In genomic region chr3:3200632-3201212, GRCh38 we compare ENCODE assay signal across 9 cellular contexts. TPM values are rescaled to one million over a fixed set of nuclear protein-coding genes. Genes with fewer than 3 reads are reported as not detected.
A peak's percentile ranks its signal among the peaks of the same experiment; 100 is the strongest.
DNase-seq lines count a peak whose midpoint lies in the region; ATAC-seq and TF ChIP-seq lines count a peak whose summit lies in the region.
"Had no signal": no experiment of that assay in that cellular context is flagged by ENCODE, and none has a peak within 500 bp of the region (broad histone marks: within the 10 kb centered on the region; RNA-seq: fewer than 3 reads in every experiment).

No MANE protein-coding gene starts in this region.

- DNase-seq in AG20443 (ENCODE audit: low spot score) = peak; percentile 60
- peak; percentile 58 for DNase-seq in NCI-H1105 treated with DMSO at 0.1 percent for 48 hours (lab: John Stamatoyannopoulos, UW)
- DNase-seq in WERI-Rb-1 = peak; percentile 53
- DNase-seq in glomerular visceral epithelial cell (ENCODE audit: extremely low spot score) = peak; percentile 33
- peak in 7 of 10 donors; percentile 14 to 91 (median 48) for DNase-seq in posterior cingulate gyrus
- DNase-seq in activated T-helper 2 cell treated with anti-CD3 and anti-CD28 coated beads, Interferon-gamma antibody, Interleukin-2, Interleukin-4, amounts not matched to agents 10 μg/mL and 5 μg/mL and 100 μg/mL, durations not matched to agents 14 hours and 24 hours and 36 hours (ENCODE audit: low spot score) = no peak

- H3K36me3 ChIP-seq in WERI-Rb-1 = no peaks in the 10 kb centered on the region

- H3K9me3 Mint-ChIP-seq in activated T-helper 2 cell treated with anti-CD3 and anti-CD28 coated beads, Interferon-gamma antibody, Interleukin-2, Interleukin-4, amounts not matched to agents 10 μg/mL and 5 μg/mL and 100 μg/mL, durations not matched to agents 14 hours and 24 hours and 36 hours = no peaks in the 10 kb centered on the region
- H3K9me3 Mint-ChIP-seq: T-cell had no signal

- H3K4me3 Mint-ChIP-seq in activated T-helper 2 cell treated with anti-CD3 and anti-CD28 coated beads, Interferon-gamma antibody, Interleukin-2, Interleukin-4, amounts not matched to agents 10 μg/mL and 5 μg/mL and 100 μg/mL, durations not matched to agents 14 hours and 24 hours and 36 hours (ENCODE audit: low read depth) = no peak overlapping the region

- intact Hi-C loops in posterior cingulate gyrus (cut with DNase I) = loop anchor here (2.0 to 10.0 kb wide), 4 partner anchors 797 to 1434 kb away; no protein-coding TSS in a partner anchor
- intact Hi-C loops in activated T-helper 2 cell treated with anti-CD3 and anti-CD28 coated beads, Interferon-gamma antibody, Interleukin-2, Interleukin-4, amounts not matched to agents 10 μg/mL and 5 μg/mL and 100 μg/mL, durations not matched to agents 14 hours and 24 hours and 36 hours (cut with micrococcal nuclease) = loop anchor here (1.0 to 2.0 kb wide), 2 partner anchors 798 to 1090 kb away; no protein-coding TSS in a partner anchor

- H3K4me1 Mint-ChIP-seq in activated T-helper 2 cell treated with anti-CD3 and anti-CD28 coated beads, Interferon-gamma antibody, Interleukin-2, Interleukin-4, amounts not matched to agents 10 μg/mL and 5 μg/mL and 100 μg/mL, durations not matched to agents 14 hours and 24 hours and 36 hours (ENCODE audit: low read depth) = peaks cover 8% of the 10 kb centered on the region

- no peaks in the 10 kb centered on the region for H3K9me3 ChIP-seq in WERI-Rb-1 (ENCODE audit: severe bottlenecking)

- peak; percentile 58 for ATAC-seq in HG02763 (IDR thresholded peaks at IDR 0.05; ENCODE audit: unreplicated experiment)

- peaks cover 11% of the 10 kb centered on the region for H3K27me3 Mint-ChIP-seq in activated T-helper 2 cell treated with anti-CD3 and anti-CD28 coated beads, Interferon-gamma antibody, Interleukin-2, Interleukin-4, amounts not matched to agents 10 μg/mL and 5 μg/mL and 100 μg/mL, durations not matched to agents 14 hours and 24 hours and 36 hours (ENCODE audit: low read depth)
- H3K27me3 Mint-ChIP-seq: T-cell had no signal

- H3K27ac ChIP-seq in WERI-Rb-1 = no peak overlapping the region

- TF ChIP-seq CTCF in GM12874 (IDR thresholded peaks at IDR 0.05; ENCODE audit: insufficient read depth, low read depth, low read length) (peak; percentile 64), WERI-Rb-1 (IDR thresholded peaks at IDR 0.05; ENCODE audit: low read depth, low read length) (peak; percentile 66)

- H3K27me3 ChIP-seq in WERI-Rb-1 (ENCODE audit: insufficient read depth, low read depth, severe bottlenecking) = no peaks in the 10 kb centered on the region

- no peak overlapping the region for H3K27ac Mint-ChIP-seq in activated T-helper 2 cell treated with anti-CD3 and anti-CD28 coated beads, Interferon-gamma antibody, Interleukin-2, Interleukin-4, amounts not matched to agents 10 μg/mL and 5 μg/mL and 100 μg/mL, durations not matched to agents 14 hours and 24 hours and 36 hours

- H3K36me3 Mint-ChIP-seq in activated T-helper 2 cell treated with anti-CD3 and anti-CD28 coated beads, Interferon-gamma antibody, Interleukin-2, Interleukin-4, amounts not matched to agents 10 μg/mL and 5 μg/mL and 100 μg/mL, durations not matched to agents 14 hours and 24 hours and 36 hours (ENCODE audit: low read depth) = no peaks in the 10 kb centered on the region
- H3K36me3 Mint-ChIP-seq: T-cell had no signal

- H3K4me3 ChIP-seq in WERI-Rb-1 (ENCODE audit: low read depth, low read length) = no peak overlapping the region

RNA-seq across cellular contexts. Expression of gene CRBN, which starts 21.2 kb away (rescaled TPM):
- 35.0 and 40.6 TPM in 2 replicates for total RNA-seq in activated T-helper 2 cell treated with anti-CD3 and anti-CD28 coated beads, Interferon-gamma antibody, Interleukin-2, Interleukin-4, amounts not matched to agents 10 μg/mL and 5 μg/mL and 100 μg/mL, durations not matched to agents 14 hours and 24 hours and 36 hours
